20 cellular contexts compared by ENCODE assay signal in the genomic region with DNA sequence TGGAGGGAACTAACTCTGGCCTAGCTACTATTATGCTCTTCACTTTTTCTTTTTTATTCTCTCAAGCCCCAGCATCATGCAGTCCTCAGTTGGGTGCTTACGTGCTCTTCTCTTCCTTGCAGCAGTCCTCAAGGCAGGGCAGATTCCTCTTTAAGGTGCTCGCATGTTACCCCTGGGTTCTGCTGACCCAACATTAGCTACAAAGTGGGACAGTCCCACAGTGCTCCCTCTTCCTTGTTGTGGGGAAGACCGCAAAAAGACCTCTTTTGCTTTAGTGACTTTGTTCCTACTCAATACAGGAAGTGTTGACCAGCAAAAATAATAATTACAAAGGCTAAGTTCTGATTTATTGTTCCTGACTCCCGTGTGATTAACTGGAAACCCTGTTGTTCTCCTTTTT. TPM values are rescaled to one million over a fixed set of nuclear protein-coding genes. Genes with fewer than 3 reads are reported as not detected.
DNase-seq lines count a peak whose midpoint lies in the region; ATAC-seq, FAIRE-seq and TF ChIP-seq lines count a peak whose summit lies in the region.
"Had no signal": no experiment of that assay in that cellular context is flagged by ENCODE, and none has a peak within 500 bp of the region (broad histone marks: within the 10 kb centered on the region; RNA-seq: fewer than 3 reads in every experiment).

No MANE protein-coding gene starts in this region.

- H3K4me1 ChIP-seq in right lobe of liver (peaks cover 0 to 14% (median 3%) of the 10 kb centered on the region in 4 donors), HepG2 (ENCODE audit: insufficient read depth, low read length) (peaks cover 19% of the 10 kb centered on the region), mucosa of descending colon (ENCODE audit: low read depth) (no peaks in the 10 kb centered on the region), upper lobe of right lung (no peaks in the 10 kb centered on the region)
- H3K4me1 ChIP-seq: Peyer's patch had no signal

- H2AFZ ChIP-seq in HepG2 (ENCODE audit: low read length), result no peak overlapping the region

- DNase-seq in right lobe of liver (no peak), HepG2 (ENCODE audit: low spot score) (no peak), mucosa of descending colon (no peak), upper lobe of right lung (no peak), HPDE6-E6E7 (ENCODE audit: extremely low spot score) (no peak), NCI-H226 (no peak)
- no peak for DNase-seq in activated naive CD8-positive, alpha-beta T cell treated with anti-CD3 and anti-CD28 coated beads, Interleukin-2, amount 50 U/mL, for 24 hours
- DNase-seq: COR-L47, GF-D8, IMR-90, Kasumi-1, MM.1S, NCI-H1092 treated with DMSO at 0.1 percent for 48 hours, NCI-H1694, NCI-H524 had no signal

- FAIRE-seq in HepG2 (lab: Jason Lieb, UNC), result no peak
- FAIRE-seq: H1 had no signal

- in situ Hi-C loops in HepG2 (cut with HindIII; ENCODE audit: extremely low pct_ligation_motif_present, low pct_unique_long_range_greater_than_20kb), result loop anchor here (10.0 kb wide), 2 partner anchors 78 to 118 kb away; partner anchors contain the start of gene RDH12

- CTCF ChIA-PET in HepG2 (lab: Yijun Ruan, JAX; ENCODE audit: low intra/inter-chr PET ratio, low total read pairs), result interaction anchor here (3.5 kb wide), 1 partner anchor 80 kb away, joined by 49 read pairs; no protein-coding TSS in a partner anchor

- TF ChIP-seq CTCF in right lobe of liver (IDR thresholded peaks at IDR 0.05) (no peak), HepG2 (CRISPR knock-in tag; IDR thresholded peaks at IDR 0.05) (no peak), mucosa of descending colon (IDR thresholded peaks at IDR 0.05) (no peak), upper lobe of right lung (IDR thresholded peaks at IDR 0.05) (no peak)

- no peaks in the 10 kb centered on the region for H4K20me1 ChIP-seq in HepG2 (ENCODE audit: insufficient read depth, low read length)

- H3K27ac Mint-ChIP-seq in activated naive CD8-positive, alpha-beta T cell treated with anti-CD3 and anti-CD28 coated beads, Interleukin-2, amount 50 U/mL, for 24 hours, result peak overlapping the region; percentile 52

- H3K79me2 ChIP-seq in HepG2 (ENCODE audit: insufficient read depth, low read length), result no peaks in the 10 kb centered on the region

- BruUV-seq in HepG2 (replicated peaks; lab: Mats Ljungman, UMichigan), result no TSS peak

- H3K4me3 ChIP-seq in right lobe of liver (no peak overlapping the region), HepG2 (replicated peaks in 1 of 3; ENCODE audit: insufficient read depth in 1 of 3, low read depth in 2 of 3, low read length in 3 of 3) (no peak overlapping the region), mucosa of descending colon (no peak overlapping the region), upper lobe of right lung (no peak overlapping the region)
- H3K4me3 ChIP-seq: Peyer's patch had no signal

- no peak overlapping the region for H3K9ac ChIP-seq in HepG2 (ENCODE audit: insufficient read depth, low read depth, low read length)

- no peak for TF ChIP-seq RAD21 in HepG2 (CRISPR knock-in tag; IDR thresholded peaks at IDR 0.05)

- no peaks in the 10 kb centered on the region for H3K27me3 Mint-ChIP-seq in activated naive CD8-positive, alpha-beta T cell treated with anti-CD3 and anti-CD28 coated beads, Interleukin-2, amount 50 U/mL, for 24 hours

- H3K27me3 ChIP-seq in right lobe of liver (no peaks in the 10 kb centered on the region), HepG2 (ENCODE audit: control insufficient read depth in 1 of 2, insufficient read depth in 2 of 2, low read length in 2 of 2) (no peaks in the 10 kb centered on the region), upper lobe of right lung (no peaks in the 10 kb centered on the region)
- H3K27me3 ChIP-seq: Peyer's patch had no signal

- POLR2A ChIA-PET in HepG2 (lab: Yijun Ruan, JAX), result no interaction called here

- H3K4me3 Mint-ChIP-seq in activated naive CD8-positive, alpha-beta T cell treated with anti-CD3 and anti-CD28 coated beads, Interleukin-2, amount 50 U/mL, for 24 hours, result no peak overlapping the region

- no peak overlapping the region for H3K27ac ChIP-seq in right lobe of liver
- H3K27ac ChIP-seq in HepG2 (ENCODE audit: extremely low read length, insufficient read depth, low read length), result no peak overlapping the region
- no peak overlapping the region for H3K27ac ChIP-seq in upper lobe of right lung
- H3K27ac ChIP-seq: C4-2B, Peyer's patch had no signal

- intact Hi-C loops in right lobe of liver (cut with DNase I) (loop anchor here in 1 of 2 donors (10.0 kb wide), 1 partner anchor 78 kb away; no protein-coding TSS in a partner anchor), HepG2 (cut with micrococcal nuclease; ENCODE audit: unreplicated experiment) (no loop called here), mucosa of descending colon (cut with DNase I, micrococcal nuclease) (no loop called here), upper lobe of right lung (cut with DNase I) (no loop called here)

- no peak overlapping the region for H3K4me2 ChIP-seq in HepG2 (ENCODE audit: low read depth, low read length)

- H3K4me1 Mint-ChIP-seq in activated naive CD8-positive, alpha-beta T cell treated with anti-CD3 and anti-CD28 coated beads, Interleukin-2, amount 50 U/mL, for 24 hours, result no peaks in the 10 kb centered on the region

- H3K36me3 ChIP-seq in right lobe of liver (peaks cover 0 to 4% (median 0%) of the 10 kb centered on the region in 4 donors), HepG2 (replicated peaks in 1 of 2; ENCODE audit: control insufficient read depth in 1 of 2, insufficient read depth in 2 of 2, low read length in 2 of 2) (peaks cover 4 to 9% of the 10 kb centered on the region in 2 experiments; a peak in 3 of 5 replicates), mucosa of descending colon (ENCODE audit: low read depth) (no peaks in the 10 kb centered on the region), upper lobe of right lung (peaks cover 36% of the 10 kb centered on the region)

- 74% methylated on average over 3 of the region's 4 CpGs for WGBS in right lobe of liver (ENCODE audit: insufficient coverage, low coverage, low lambda C conversion rate, missing lambda C conversion rate)
- WGBS in HepG2 (ENCODE audit: low lambda C conversion rate), result 91% methylated on average over 4 of the region's 4 CpGs

- H3K36me3 Mint-ChIP-seq in activated naive CD8-positive, alpha-beta T cell treated with anti-CD3 and anti-CD28 coated beads, Interleukin-2, amount 50 U/mL, for 24 hours (ENCODE audit: low read depth), result peaks cover 4% of the 10 kb centered on the region

- TF ChIP-seq EP300 in HepG2 (IDR thresholded peaks at IDR 0.05; ENCODE audit: low read depth in 2 of 2, low read length in 2 of 2) (no peak), HepG2 (CRISPR knock-in tag; IDR thresholded peaks at IDR 0.05; ENCODE audit: borderline replicate concordance) (no peak)

- H3K9me3 ChIP-seq in right lobe of liver (no peaks in the 10 kb centered on the region), HepG2 (ENCODE audit: low read length) (no peaks in the 10 kb centered on the region), mucosa of descending colon (no peaks in the 10 kb centered on the region), upper lobe of right lung (no peaks in the 10 kb centered on the region)
- H3K9me3 ChIP-seq: Peyer's patch had no signal

- peak; percentile 23 to 71 (median 38) for ATAC-seq in right lobe of liver
- no peak for ATAC-seq in HepG2
- no peak for ATAC-seq in activated naive CD8-positive, alpha-beta T cell treated with anti-CD3 and anti-CD28 coated beads, Interleukin-2, amount 50 U/mL, for 24 hours
- peak; percentile 28 for ATAC-seq in mucosa of descending colon
- peak; percentile 32 for ATAC-seq in upper lobe of right lung
- no peak for ATAC-seq in HG02973 (IDR thresholded peaks at IDR 0.05; ENCODE audit: unreplicated experiment)
- ATAC-seq: Right ventricle myocardium inferior had no signal

- H3K9me3 Mint-ChIP-seq in activated naive CD8-positive, alpha-beta T cell treated with anti-CD3 and anti-CD28 coated beads, Interleukin-2, amount 50 U/mL, for 24 hours, result no peaks in the 10 kb centered on the region

- TF ChIP-seq POLR2A in right lobe of liver (IDR thresholded peaks at IDR 0.05), result no peak
- no peak for TF ChIP-seq POLR2A in HepG2 (IDR thresholded peaks at IDR 0.05; ENCODE audit: insufficient read depth in 1 of 2, low read depth in 2 of 2, low read length in 2 of 2)

RNA-seq across cellular contexts. Expression of gene PIGH, which starts 13.8 kb away (rescaled TPM):
- total RNA-seq in right lobe of liver, result 10 to 100 TPM; 12.7 to 16.0 (median 13.8) TPM
- total RNA-seq in HepG2 (2016; rRNA removed; fragmentation: Illumina TruSeq; extraction: Trizol), result 18.7 and 30.0 TPM in 2 replicates
- 23.7 and 27.0 TPM in 2 replicates for total RNA-seq in HepG2 (2016; cell fraction: cytosol; rRNA removed; fragmentation: Illumina TruSeq; extraction: Trizol; ENCODE audit: low read depth)
- total RNA-seq in HepG2 (2016; cell fraction: insoluble cytoplasmic fraction; rRNA removed; fragmentation: Illumina TruSeq; extraction: Trizol), result 19.2 and 31.7 TPM in 2 replicates
- total RNA-seq in HepG2 (2016; cell fraction: membrane; rRNA removed; fragmentation: Illumina TruSeq; extraction: Trizol), result 32.7 and 35.6 TPM in 2 replicates
- 30.3 and 31.6 TPM in 2 replicates for total RNA-seq in HepG2 (2016; cell fraction: nucleus; rRNA removed; fragmentation: Illumina TruSeq; extraction: Trizol)
- polyA plus RNA-seq in HepG2 (2011; rRNA removed), result 43.5 and 53.6 TPM in 2 replicates
- polyA plus RNA-seq in HepG2 (2011; cell fraction: cytosol; rRNA removed), result 27.5 and 43.0 TPM in 2 replicates
- polyA plus RNA-seq in HepG2 (2011; cell fraction: nucleus; rRNA removed), result 107 and 111 TPM in 2 replicates
- polyA plus RNA-seq in HepG2 (2012), result 25.2 and 35.2 TPM in 2 replicates
- polyA plus RNA-seq in HepG2 (2016; cell fraction: cytosol; fragmentation: Illumina TruSeq; extraction: Trizol; ENCODE audit: low read depth), result 24.8 and 31.5 TPM in 2 replicates
- polyA plus RNA-seq in HepG2 (2016; cell fraction: insoluble cytoplasmic fraction; fragmentation: Illumina TruSeq; extraction: Trizol; ENCODE audit: low read depth), result 17.9 and 20.6 TPM in 2 replicates
- 29.8 and 32.1 TPM in 2 replicates for polyA plus RNA-seq in HepG2 (2016; cell fraction: membrane; fragmentation: Illumina TruSeq; extraction: Trizol; ENCODE audit: low read depth)
- polyA plus RNA-seq in HepG2 (2016; cell fraction: nucleus; fragmentation: Illumina TruSeq; extraction: Trizol; ENCODE audit: insufficient read depth, low read depth), result 61.7 and 63.3 TPM in 2 replicates
- 16.6 and 25.0 TPM in 2 replicates for polyA minus RNA-seq in HepG2 (2011; rRNA and poly(A)+ RNA removed; ENCODE audit: low replicate concordance)
- 19.3 and 21.0 TPM in 2 replicates for polyA minus RNA-seq in HepG2 (2011; cell fraction: cytosol; rRNA and poly(A)+ RNA removed)
- polyA minus RNA-seq in HepG2 (2011; cell fraction: nucleus; rRNA and poly(A)+ RNA removed), result 10.9 and 17.5 TPM in 2 replicates
- 10 to 100 TPM; 16.6 to 20.0 (median 16.7) TPM for total RNA-seq in mucosa of descending colon
- total RNA-seq in upper lobe of right lung, result 24.2 TPM

RNA-seq across cellular contexts. Expression of gene ARG2, which starts 33.4 kb away (rescaled TPM):
- total RNA-seq in right lobe of liver (1 to 10 TPM in 3 of 6 experiments, under 1 TPM in 2, not detected in 1; 0.92 to 3.3 (median 1.7) TPM), HepG2 (2016; rRNA removed; fragmentation: Illumina TruSeq; extraction: Trizol) (37.5 and 59.7 TPM in 2 replicates), mucosa of descending colon (1 to 10 TPM in 2 of 3 donors, under 1 TPM in 1; 0.84 to 5.0 (median 4.4) TPM), upper lobe of right lung (2.0 TPM)
- total RNA-seq in HepG2 (2016; cell fraction: cytosol; rRNA removed; fragmentation: Illumina TruSeq; extraction: Trizol; ENCODE audit: low read depth), result 6.3 and 7.7 TPM in 2 replicates
- 39.6 and 59.5 TPM in 2 replicates for total RNA-seq in HepG2 (2016; cell fraction: insoluble cytoplasmic fraction; rRNA removed; fragmentation: Illumina TruSeq; extraction: Trizol)
- 11.9 and 12.9 TPM in 2 replicates for total RNA-seq in HepG2 (2016; cell fraction: membrane; rRNA removed; fragmentation: Illumina TruSeq; extraction: Trizol)
- total RNA-seq in HepG2 (2016; cell fraction: nucleus; rRNA removed; fragmentation: Illumina TruSeq; extraction: Trizol), result 15.1 and 17.4 TPM in 2 replicates
- 71.2 and 73.6 TPM in 2 replicates for polyA plus RNA-seq in HepG2 (2011; rRNA removed)
- 60.1 and 70.4 TPM in 2 replicates for polyA plus RNA-seq in HepG2 (2011; cell fraction: cytosol; rRNA removed)
- 17.5 and 19.4 TPM in 2 replicates for polyA plus RNA-seq in HepG2 (2011; cell fraction: nucleus; rRNA removed)
- 40.9 and 79.8 TPM in 2 replicates for polyA plus RNA-seq in HepG2 (2012)
- polyA plus RNA-seq in HepG2 (2016; cell fraction: cytosol; fragmentation: Illumina TruSeq; extraction: Trizol; ENCODE audit: low read depth), result 6.2 and 6.3 TPM in 2 replicates
- 53.1 and 54.4 TPM in 2 replicates for polyA plus RNA-seq in HepG2 (2016; cell fraction: insoluble cytoplasmic fraction; fragmentation: Illumina TruSeq; extraction: Trizol; ENCODE audit: low read depth)
- 9.5 and 9.6 TPM in 2 replicates for polyA plus RNA-seq in HepG2 (2016; cell fraction: membrane; fragmentation: Illumina TruSeq; extraction: Trizol; ENCODE audit: low read depth)
- polyA plus RNA-seq in HepG2 (2016; cell fraction: nucleus; fragmentation: Illumina TruSeq; extraction: Trizol; ENCODE audit: insufficient read depth, low read depth), result 17.5 and 21.2 TPM in 2 replicates
- 30.7 and 305 TPM in 2 replicates for polyA minus RNA-seq in HepG2 (2011; rRNA and poly(A)+ RNA removed; ENCODE audit: low replicate concordance)
- polyA minus RNA-seq in HepG2 (2011; cell fraction: cytosol; rRNA and poly(A)+ RNA removed), result 47.9 and 62.8 TPM in 2 replicates
- 28.6 and 33.4 TPM in 2 replicates for polyA minus RNA-seq in HepG2 (2011; cell fraction: nucleus; rRNA and poly(A)+ RNA removed)

RNA-seq across cellular contexts. Expression of gene PLEKHH1, which starts 53.2 kb away (rescaled TPM):
- total RNA-seq in right lobe of liver, result 1 to 10 TPM; 1.9 to 4.1 (median 3.0) TPM
- 4.8 and 8.6 TPM in 2 replicates for total RNA-seq in HepG2 (2016; rRNA removed; fragmentation: Illumina TruSeq; extraction: Trizol)
- 3.3 and 4.8 TPM in 2 replicates for total RNA-seq in HepG2 (2016; cell fraction: cytosol; rRNA removed; fragmentation: Illumina TruSeq; extraction: Trizol; ENCODE audit: low read depth)
- 4.6 and 7.6 TPM in 2 replicates for total RNA-seq in HepG2 (2016; cell fraction: insoluble cytoplasmic fraction; rRNA removed; fragmentation: Illumina TruSeq; extraction: Trizol)
- 3.6 and 3.9 TPM in 2 replicates for total RNA-seq in HepG2 (2016; cell fraction: membrane; rRNA removed; fragmentation: Illumina TruSeq; extraction: Trizol)
- total RNA-seq in HepG2 (2016; cell fraction: nucleus; rRNA removed; fragmentation: Illumina TruSeq; extraction: Trizol), result 12.0 and 12.8 TPM in 2 replicates
- polyA plus RNA-seq in HepG2 (2011; rRNA removed), result 15.4 and 15.8 TPM in 2 replicates
- 5.2 and 5.8 TPM in 2 replicates for polyA plus RNA-seq in HepG2 (2011; cell fraction: cytosol; rRNA removed)
- 49.9 and 50.8 TPM in 2 replicates for polyA plus RNA-seq in HepG2 (2011; cell fraction: nucleus; rRNA removed)
- 7.8 and 9.0 TPM in 2 replicates for polyA plus RNA-seq in HepG2 (2012)
- polyA plus RNA-seq in HepG2 (2016; cell fraction: cytosol; fragmentation: Illumina TruSeq; extraction: Trizol; ENCODE audit: low read depth), result 0.53 and 0.76 TPM in 2 replicates
- polyA plus RNA-seq in HepG2 (2016; cell fraction: insoluble cytoplasmic fraction; fragmentation: Illumina TruSeq; extraction: Trizol; ENCODE audit: low read depth), result 4.0 and 7.4 TPM in 2 replicates
- polyA plus RNA-seq in HepG2 (2016; cell fraction: membrane; fragmentation: Illumina TruSeq; extraction: Trizol; ENCODE audit: low read depth), result 1.5 TPM in 2 replicates
- 35.8 and 36.7 TPM in 2 replicates for polyA plus RNA-seq in HepG2 (2016; cell fraction: nucleus; fragmentation: Illumina TruSeq; extraction: Trizol; ENCODE audit: insufficient read depth, low read depth)
- polyA minus RNA-seq in HepG2 (2011; rRNA and poly(A)+ RNA removed; ENCODE audit: low replicate concordance), result 14.0 and 15.2 TPM in 2 replicates
- 4.4 and 6.2 TPM in 2 replicates for polyA minus RNA-seq in HepG2 (2011; cell fraction: cytosol; rRNA and poly(A)+ RNA removed)
- 22.7 and 29.6 TPM in 2 replicates for polyA minus RNA-seq in HepG2 (2011; cell fraction: nucleus; rRNA and poly(A)+ RNA removed)
- 100 to 1,000 TPM in 1 of 3 donors, 10 to 100 TPM in 2; 45.8 to 110 (median 61.5) TPM for total RNA-seq in mucosa of descending colon
- 2.3 TPM for total RNA-seq in upper lobe of right lung

Comparison
In these comparisons a context has a peak if more than half of its experiments do, and no peak if none do; other contexts are left out.
1. ATAC-seq: peak in right lobe of liver (4 of 4), mucosa of descending colon (single experiment) and upper lobe of right lung (single experiment); none in HepG2 (single experiment), activated naive CD8-positive, alpha-beta T cell treated with anti-CD3 and anti-CD28 coated beads, Interleukin-2, amount 50 U/mL, for 24 hours (single experiment) and HG02973 (single experiment).